Comparison of ENCODE assay signal across 1 cellular context in genomic region chr12:68303850-68304249, GRCh38.
TF ChIP-seq lines count a peak whose summit lies in the region.

No MANE protein-coding gene starts in this region.

TF ChIP-seq in K562, 482 proteins besides CTCF, POLR2A, EP300 and RAD21:
- TF ChIP-seq, protein P1, sequence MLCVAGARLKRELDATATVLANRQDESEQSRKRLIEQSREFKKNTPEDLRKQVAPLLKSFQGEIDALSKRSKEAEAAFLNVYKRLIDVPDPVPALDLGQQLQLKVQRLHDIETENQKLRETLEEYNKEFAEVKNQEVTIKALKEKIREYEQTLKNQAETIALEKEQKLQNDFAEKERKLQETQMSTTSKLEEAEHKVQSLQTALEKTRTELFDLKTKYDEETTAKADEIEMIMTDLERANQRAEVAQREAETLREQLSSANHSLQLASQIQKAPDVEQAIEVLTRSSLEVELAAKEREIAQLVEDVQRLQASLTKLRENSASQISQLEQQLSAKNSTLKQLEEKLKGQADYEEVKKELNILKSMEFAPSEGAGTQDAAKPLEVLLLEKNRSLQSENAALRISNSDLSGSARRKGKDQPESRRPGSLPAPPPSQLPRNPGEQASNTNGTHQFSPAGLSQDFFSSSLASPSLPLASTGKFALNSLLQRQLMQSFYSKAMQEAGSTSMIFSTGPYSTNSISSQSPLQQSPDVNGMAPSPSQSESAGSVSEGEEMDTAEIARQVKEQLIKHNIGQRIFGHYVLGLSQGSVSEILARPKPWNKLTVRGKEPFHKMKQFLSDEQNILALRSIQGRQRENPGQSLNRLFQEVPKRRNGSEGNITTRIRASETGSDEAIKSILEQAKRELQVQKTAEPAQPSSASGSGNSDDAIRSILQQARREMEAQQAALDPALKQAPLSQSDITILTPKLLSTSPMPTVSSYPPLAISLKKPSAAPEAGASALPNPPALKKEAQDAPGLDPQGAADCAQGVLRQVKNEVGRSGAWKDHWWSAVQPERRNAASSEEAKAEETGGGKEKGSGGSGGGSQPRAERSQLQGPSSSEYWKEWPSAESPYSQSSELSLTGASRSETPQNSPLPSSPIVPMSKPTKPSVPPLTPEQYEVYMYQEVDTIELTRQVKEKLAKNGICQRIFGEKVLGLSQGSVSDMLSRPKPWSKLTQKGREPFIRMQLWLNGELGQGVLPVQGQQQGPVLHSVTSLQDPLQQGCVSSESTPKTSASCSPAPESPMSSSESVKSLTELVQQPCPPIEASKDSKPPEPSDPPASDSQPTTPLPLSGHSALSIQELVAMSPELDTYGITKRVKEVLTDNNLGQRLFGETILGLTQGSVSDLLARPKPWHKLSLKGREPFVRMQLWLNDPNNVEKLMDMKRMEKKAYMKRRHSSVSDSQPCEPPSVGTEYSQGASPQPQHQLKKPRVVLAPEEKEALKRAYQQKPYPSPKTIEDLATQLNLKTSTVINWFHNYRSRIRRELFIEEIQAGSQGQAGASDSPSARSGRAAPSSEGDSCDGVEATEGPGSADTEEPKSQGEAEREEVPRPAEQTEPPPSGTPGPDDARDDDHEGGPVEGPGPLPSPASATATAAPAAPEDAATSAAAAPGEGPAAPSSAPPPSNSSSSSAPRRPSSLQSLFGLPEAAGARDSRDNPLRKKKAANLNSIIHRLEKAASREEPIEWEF (CRISPR knock-in tag; IDR thresholded peaks at IDR 0.05) = no peak
- TF ChIP-seq KLF10 (CRISPR knock-in tag; IDR thresholded peaks at IDR 0.05) (no peak), JUN (IDR thresholded peaks at IDR 0.05; ENCODE audit: borderline replicate concordance, low read depth, low read length) (no peak), JUN (CRISPR knock-in tag; IDR thresholded peaks at IDR 0.05; ENCODE audit: borderline replicate concordance) (no peak), ZC3H8 (IDR thresholded peaks at IDR 0.05) (no peak), CBFA2T3 (IDR thresholded peaks at IDR 0.05) (no peak), MAZ (CRISPR knock-in tag; conservative IDR thresholded peaks at IDR 0.05 in 1 of 2, IDR thresholded peaks at IDR 0.05 in 1 of 2) (no peak), CEBPG (CRISPR knock-in tag; IDR thresholded peaks at IDR 0.05) (no peak), CEBPG (tag; conservative IDR thresholded peaks at IDR 0.05 in 1 of 2, IDR thresholded peaks at IDR 0.05 in 1 of 2) (peak in 1 of 2 experiments; percentile 39; a peak in 1 of 4 replicates), RBFOX2 (IDR thresholded peaks at IDR 0.05; ENCODE audit: low read depth, low read length) (no peak), TBP (optimal IDR thresholded peaks at IDR 0.05; ENCODE audit: low read depth, low read length) (no peak), KDM2B (CRISPR knock-in tag; IDR thresholded peaks at IDR 0.05) (no peak), STAG1 (CRISPR knock-in tag; IDR thresholded peaks at IDR 0.05; ENCODE audit: borderline replicate concordance) (no peak), ZNF175 (CRISPR knock-in tag; IDR thresholded peaks at IDR 0.05; ENCODE audit: low read depth) (no peak), GTF3C2 (IDR thresholded peaks at IDR 0.05; ENCODE audit: borderline replicate concordance, extremely low read depth, insufficient read length) (no peak), CEBPB (tag; IDR thresholded peaks at IDR 0.05) (peak; percentile 24; the same call in 1 of the 2 replicates)
- TF ChIP-seq, protein P2, sequence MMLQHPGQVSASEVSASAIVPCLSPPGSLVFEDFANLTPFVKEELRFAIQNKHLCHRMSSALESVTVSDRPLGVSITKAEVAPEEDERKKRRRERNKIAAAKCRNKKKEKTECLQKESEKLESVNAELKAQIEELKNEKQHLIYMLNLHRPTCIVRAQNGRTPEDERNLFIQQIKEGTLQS (IDR thresholded peaks at IDR 0.05) = peak; percentile 27; the same call in 1 of the 2 replicates
- TF ChIP-seq, protein P2 (CRISPR knock-in tag; conservative IDR thresholded peaks at IDR 0.05) = no peak
- TF ChIP-seq, protein P3, sequence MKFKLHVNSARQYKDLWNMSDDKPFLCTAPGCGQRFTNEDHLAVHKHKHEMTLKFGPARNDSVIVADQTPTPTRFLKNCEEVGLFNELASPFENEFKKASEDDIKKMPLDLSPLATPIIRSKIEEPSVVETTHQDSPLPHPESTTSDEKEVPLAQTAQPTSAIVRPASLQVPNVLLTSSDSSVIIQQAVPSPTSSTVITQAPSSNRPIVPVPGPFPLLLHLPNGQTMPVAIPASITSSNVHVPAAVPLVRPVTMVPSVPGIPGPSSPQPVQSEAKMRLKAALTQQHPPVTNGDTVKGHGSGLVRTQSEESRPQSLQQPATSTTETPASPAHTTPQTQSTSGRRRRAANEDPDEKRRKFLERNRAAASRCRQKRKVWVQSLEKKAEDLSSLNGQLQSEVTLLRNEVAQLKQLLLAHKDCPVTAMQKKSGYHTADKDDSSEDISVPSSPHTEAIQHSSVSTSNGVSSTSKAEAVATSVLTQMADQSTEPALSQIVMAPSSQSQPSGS (CRISPR knock-in tag; IDR thresholded peaks at IDR 0.05) = no peak
- TF ChIP-seq, protein P4, sequence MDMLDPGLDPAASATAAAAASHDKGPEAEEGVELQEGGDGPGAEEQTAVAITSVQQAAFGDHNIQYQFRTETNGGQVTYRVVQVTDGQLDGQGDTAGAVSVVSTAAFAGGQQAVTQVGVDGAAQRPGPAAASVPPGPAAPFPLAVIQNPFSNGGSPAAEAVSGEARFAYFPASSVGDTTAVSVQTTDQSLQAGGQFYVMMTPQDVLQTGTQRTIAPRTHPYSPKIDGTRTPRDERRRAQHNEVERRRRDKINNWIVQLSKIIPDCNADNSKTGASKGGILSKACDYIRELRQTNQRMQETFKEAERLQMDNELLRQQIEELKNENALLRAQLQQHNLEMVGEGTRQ (CRISPR knock-in tag; IDR thresholded peaks at IDR 0.05) = no peak
